9 cellular contexts compared by ENCODE assay signal in the genomic region with DNA sequence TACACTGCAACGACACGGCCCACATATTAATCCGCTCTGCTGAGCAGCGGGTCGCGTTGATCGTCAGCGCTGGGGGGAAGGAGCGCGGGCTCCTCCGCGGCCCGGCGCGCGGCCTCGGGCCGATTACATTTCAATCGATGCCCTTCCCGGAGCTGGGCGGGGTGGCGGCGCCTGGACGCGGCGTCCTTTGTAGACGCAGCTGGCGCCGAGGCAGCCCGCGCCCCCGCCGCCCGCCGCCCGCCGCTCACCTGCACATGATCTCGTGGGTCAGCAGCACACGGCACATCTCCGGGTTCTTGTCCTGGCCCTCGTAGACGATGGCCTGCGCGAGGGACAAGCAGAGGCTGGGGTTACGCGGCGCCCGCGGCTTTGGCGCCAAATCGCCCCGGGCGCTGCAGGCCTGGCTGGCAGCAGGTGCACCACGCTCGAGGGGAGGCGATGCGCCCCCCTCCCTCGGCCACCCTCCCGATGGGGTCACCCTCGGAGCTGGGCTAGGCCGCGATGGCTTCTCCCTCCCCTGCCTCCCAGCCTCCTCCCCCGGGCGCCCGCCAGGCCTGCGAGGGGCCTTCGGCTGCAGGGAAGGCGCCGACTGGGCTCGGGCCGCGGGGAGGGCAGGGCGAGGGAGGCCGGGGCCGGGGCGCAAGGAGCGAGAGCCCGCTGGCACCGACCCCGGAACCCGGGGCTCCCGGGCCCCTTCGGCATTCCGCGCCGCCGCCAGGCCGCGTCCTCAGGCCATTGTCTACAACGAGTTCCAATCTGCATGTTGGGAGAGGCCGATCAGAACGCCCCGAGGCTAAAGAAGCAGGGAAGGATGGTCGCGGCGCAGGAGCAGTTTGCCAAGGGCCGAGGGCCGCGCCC. TPM values are rescaled to one million over a fixed set of nuclear protein-coding genes. Genes with fewer than 3 reads are reported as not detected.
DNase-seq lines count a peak whose midpoint lies in the region; ATAC-seq, FAIRE-seq and TF ChIP-seq lines count a peak whose summit lies in the region.
"Had no signal": no experiment of that assay in that cellular context is flagged by ENCODE, and none has a peak within 500 bp of the region (broad histone marks: within the 10 kb centered on the region; RNA-seq: fewer than 3 reads in every experiment).

No MANE protein-coding gene starts in this region.

- peak overlapping the region; percentile 24 for H3K4me3 ChIP-seq in effector memory CD4-positive, alpha-beta T cell (ENCODE audit: insufficient read depth, low read depth, low read length, poor library complexity, severe bottlenecking)
- no peak overlapping the region for H3K4me3 ChIP-seq in left lung
- H3K4me3 ChIP-seq in SJCRH30, result no peak overlapping the region
- H3K4me3 ChIP-seq in small intestine (ENCODE audit: low read depth in 1 of 2, low read length in 2 of 2), result no peak overlapping the region

- no peaks in the 10 kb centered on the region for H3K9me3 ChIP-seq in effector memory CD4-positive, alpha-beta T cell (ENCODE audit: control insufficient read depth, low read length)
- H3K9me3 ChIP-seq in left lung (no peaks in the 10 kb centered on the region), SJCRH30 (replicated peaks) (no peaks in the 10 kb centered on the region), small intestine (ENCODE audit: control insufficient read depth, low read depth) (no peaks in the 10 kb centered on the region)

- H3K27ac Mint-ChIP-seq in stimulated activated naive CD8-positive, alpha-beta T cell treated with anti-CD3 and anti-CD28 coated beads, Interleukin-15, Interleukin-2, amounts not matched to agents 100 ng/mL and 50 ng/mL, for 24 hours, result no peak overlapping the region
- no peak overlapping the region for H3K27ac Mint-ChIP-seq in natural killer cell

- H3K27me3 Mint-ChIP-seq in stimulated activated naive CD8-positive, alpha-beta T cell treated with anti-CD3 and anti-CD28 coated beads, Interleukin-15, Interleukin-2, amounts not matched to agents 100 ng/mL and 50 ng/mL, for 24 hours, result peaks cover 83% of the 10 kb centered on the region
- H3K27me3 Mint-ChIP-seq in natural killer cell (ENCODE audit: low read depth in 2 of 2), result peaks cover 58 to 77% of the 10 kb centered on the region in 2 donors

- ATAC-seq in stimulated activated naive CD8-positive, alpha-beta T cell treated with anti-CD3 and anti-CD28 coated beads, Interleukin-15, Interleukin-2, amounts not matched to agents 100 U/mL and 50 U/mL, for 24 hours, result no peak
- ATAC-seq in natural killer cell (no peak), GM21367 (IDR thresholded peaks at IDR 0.05; ENCODE audit: unreplicated experiment) (no peak), left lung (no peak)

- H3K27ac ChIP-seq in effector memory CD4-positive, alpha-beta T cell (ENCODE audit: insufficient read depth, low read length, poor library complexity, severe bottlenecking), result no peak overlapping the region
- H3K27ac ChIP-seq in left lung (no peak overlapping the region), SJCRH30 (no peak overlapping the region), small intestine (ENCODE audit: low read depth in 1 of 2, low read length in 1 of 2) (no peak overlapping the region)

- no peak for DNase-seq in stimulated activated naive CD8-positive, alpha-beta T cell treated with anti-CD3 and anti-CD28 coated beads, Interleukin-15, Interleukin-2, amounts not matched to agents 100 U/mL and 50 U/mL, for 24 hours
- DNase-seq in effector memory CD4-positive, alpha-beta T cell, result no peak
- DNase-seq in natural killer cell (no peak), left lung (no peak), SJCRH30 (no peak), small intestine (no peak)
- DNase-seq: DMS53 had no signal

- FAIRE-seq in small intestine (lab: Jason Lieb, UNC), result no peak

- peaks cover 27% of the 10 kb centered on the region for H3K4me1 Mint-ChIP-seq in stimulated activated naive CD8-positive, alpha-beta T cell treated with anti-CD3 and anti-CD28 coated beads, Interleukin-15, Interleukin-2, amounts not matched to agents 100 ng/mL and 50 ng/mL, for 24 hours (ENCODE audit: low read depth)
- peaks cover 19 to 21% of the 10 kb centered on the region in 2 donors for H3K4me1 Mint-ChIP-seq in natural killer cell

- peaks cover 76% of the 10 kb centered on the region for H3K27me3 ChIP-seq in effector memory CD4-positive, alpha-beta T cell (replicated peaks; ENCODE audit: control insufficient read depth, insufficient read depth, low read length, poor library complexity, severe bottlenecking)
- H3K27me3 ChIP-seq in left lung (peaks cover 96 to 100% of the 10 kb centered on the region in 2 donors), SJCRH30 (no peaks in the 10 kb centered on the region), small intestine (ENCODE audit: control insufficient read depth in 2 of 2, insufficient read depth in 2 of 2, low read length in 2 of 2) (peaks cover 17 to 44% of the 10 kb centered on the region in 2 donors)

- intact Hi-C loops in natural killer cell (cut with micrococcal nuclease) (no loop called here), left lung (cut with DNase I) (no loop called here)

- peaks cover 16% of the 10 kb centered on the region for H3K4me1 ChIP-seq in effector memory CD4-positive, alpha-beta T cell (ENCODE audit: control insufficient read depth, insufficient read depth, low read length, poor library complexity, severe bottlenecking)
- H3K4me1 ChIP-seq in left lung (peaks cover 0 to 31% of the 10 kb centered on the region in 2 donors), SJCRH30 (peaks cover 29% of the 10 kb centered on the region), small intestine (ENCODE audit: control insufficient read depth in 2 of 2, insufficient read depth in 1 of 2, low read depth in 1 of 2, low read length in 1 of 2) (no peaks in the 10 kb centered on the region)

- H3K36me3 ChIP-seq in effector memory CD4-positive, alpha-beta T cell (ENCODE audit: control insufficient read depth, insufficient read depth, low read length), result no peaks in the 10 kb centered on the region
- H3K36me3 ChIP-seq in left lung (no peaks in the 10 kb centered on the region), SJCRH30 (0 out of 2 replicates have a peak, but pooled peaks cover 2% of the 10 kb centered on the region), small intestine (ENCODE audit: control insufficient read depth in 2 of 2, insufficient read depth in 2 of 2, low read length in 2 of 2) (no peaks in the 10 kb centered on the region)

- H3K36me3 Mint-ChIP-seq in stimulated activated naive CD8-positive, alpha-beta T cell treated with anti-CD3 and anti-CD28 coated beads, Interleukin-15, Interleukin-2, amounts not matched to agents 100 ng/mL and 50 ng/mL, for 24 hours (ENCODE audit: low read depth), result peaks cover 16% of the 10 kb centered on the region
- H3K36me3 Mint-ChIP-seq in natural killer cell, result peaks cover 13% of the 10 kb centered on the region

- no peak for TF ChIP-seq CTCF in natural killer cell (IDR thresholded peaks at IDR 0.05)
- TF ChIP-seq CTCF in left lung (IDR thresholded peaks at IDR 0.05), result no peak

- 0 to 11% (median 6%) methylated on average over 58 to 99 of the region's 99 CpGs for WGBS in small intestine, 3 donors

- H3K4me3 Mint-ChIP-seq in stimulated activated naive CD8-positive, alpha-beta T cell treated with anti-CD3 and anti-CD28 coated beads, Interleukin-15, Interleukin-2, amounts not matched to agents 100 ng/mL and 50 ng/mL, for 24 hours, result peak overlapping the region; percentile 33
- H3K4me3 Mint-ChIP-seq in natural killer cell, result peak overlapping the region; percentile 29

- H3K9me3 Mint-ChIP-seq in stimulated activated naive CD8-positive, alpha-beta T cell treated with anti-CD3 and anti-CD28 coated beads, Interleukin-15, Interleukin-2, amounts not matched to agents 100 ng/mL and 50 ng/mL, for 24 hours, result no peaks in the 10 kb centered on the region
- H3K9me3 Mint-ChIP-seq in natural killer cell, result no peaks in the 10 kb centered on the region

RNA-seq across cellular contexts. Expression of gene EBF3, which starts 5.2 kb away (rescaled TPM):
- total RNA-seq in natural killer cell, result not detected
- total RNA-seq in left lung, result under 1 TPM in 1 of 2 donors, not detected in 1; 0.10 TPM
- 13.1 and 13.2 TPM in 2 replicates for total RNA-seq in SJCRH30 (2014; rRNA removed; shearing (Covaris generic))
- polyA plus RNA-seq in small intestine, result 1 to 10 TPM in 1 of 3 donors, not detected in 2; 1.9 TPM

Comparison
In these comparisons a context has a peak if more than half of its experiments do, and no peak if none do; other contexts are left out.
1. RNA of gene EBF3, which starts 5.2 kb away (total RNA-seq): 13.1 to 13.2 TPM in SJCRH30; 0.10 TPM in left lung and not detected in natural killer cell; every median in the first group is over 10 times any median in the second.